In the genomic region with DNA sequence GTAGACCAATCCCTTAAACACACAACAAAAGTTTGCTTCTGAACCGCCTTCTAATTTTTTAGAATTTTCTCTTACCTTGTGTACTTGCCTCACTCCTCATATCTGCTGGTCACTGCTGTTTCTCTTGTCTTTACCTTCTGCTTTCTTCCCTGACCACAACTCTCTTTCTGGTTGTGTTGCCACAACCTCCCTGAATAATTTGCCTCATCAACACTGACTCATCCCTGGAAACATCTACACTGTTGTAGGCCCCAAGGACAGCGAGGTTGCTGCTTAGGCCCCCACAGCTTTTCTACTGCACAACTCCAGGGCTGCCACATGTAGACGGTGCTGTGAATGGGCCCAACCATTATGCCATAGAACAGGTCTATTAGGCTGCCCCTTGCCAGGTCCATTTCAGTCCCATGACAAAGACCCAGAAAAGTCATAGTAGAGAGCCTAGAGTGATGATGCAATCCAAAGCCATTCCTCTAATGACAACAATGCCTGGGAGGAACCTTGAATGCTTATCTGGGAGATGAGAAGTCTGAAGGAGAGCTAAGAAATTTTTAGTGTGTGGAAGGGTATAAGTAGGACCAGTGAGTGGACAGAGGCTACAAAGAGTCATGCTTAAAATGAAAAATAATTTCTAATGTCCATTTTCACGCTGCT, we compare ENCODE assay signal across 1 cellular context.
TF ChIP-seq lines count a peak whose summit lies in the region.

No MANE protein-coding gene starts in this region.

TF ChIP-seq in K562, 482 proteins besides CTCF, POLR2A, EP300 and RAD21:
- TF ChIP-seq CEBPB (tag; IDR thresholded peaks at IDR 0.05) (peak; percentile 19; the same call in 1 of the 2 replicates), ZNF449 (CRISPR knock-in tag; IDR thresholded peaks at IDR 0.05) (no peak), ATF7 (IDR thresholded peaks at IDR 0.05) (peak; percentile 33; the same call in 1 of the 2 replicates), NCOA4 (IDR thresholded peaks at IDR 0.05; ENCODE audit: partially characterized antibody) (no peak), FOSL1 (tag; conservative IDR thresholded peaks at IDR 0.05) (peak; percentile 71), CEBPG (CRISPR knock-in tag; IDR thresholded peaks at IDR 0.05) (no peak), CEBPG (tag; conservative IDR thresholded peaks at IDR 0.05 in 1 of 2, IDR thresholded peaks at IDR 0.05 in 1 of 2) (peak; percentile 71 to 85), NR4A1 (CRISPR knock-in tag; IDR thresholded peaks at IDR 0.05) (no peak), NR4A1 (tag; IDR thresholded peaks at IDR 0.05) (no peak), ZNF79 (CRISPR knock-in tag; IDR thresholded peaks at IDR 0.05; ENCODE audit: low read depth) (no peak), ZNF584 (CRISPR knock-in tag; IDR thresholded peaks at IDR 0.05; ENCODE audit: low read depth) (0 out of 2 replicates have a peak, but pooled peaks have one; percentile 52), SOX6 (IDR thresholded peaks at IDR 0.05) (peak; percentile 26; the same call in 1 of the 2 replicates), GATAD2B (IDR thresholded peaks at IDR 0.05; ENCODE audit: borderline replicate concordance) (no peak), MEF2A (IDR thresholded peaks at IDR 0.05; ENCODE audit: control insufficient read depth, low read depth, low read length) (no peak)
- TF ChIP-seq, protein P1, sequence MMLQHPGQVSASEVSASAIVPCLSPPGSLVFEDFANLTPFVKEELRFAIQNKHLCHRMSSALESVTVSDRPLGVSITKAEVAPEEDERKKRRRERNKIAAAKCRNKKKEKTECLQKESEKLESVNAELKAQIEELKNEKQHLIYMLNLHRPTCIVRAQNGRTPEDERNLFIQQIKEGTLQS (IDR thresholded peaks at IDR 0.05), result peak; percentile 85
- TF ChIP-seq, protein P1 (CRISPR knock-in tag; conservative IDR thresholded peaks at IDR 0.05), result no peak
TF ChIP-seq in K562: peak in this region for 7.
